17 cellular contexts compared by ENCODE assay signal in genomic region chr4:84848432-84848831, GRCh38.
DNase-seq lines count a peak whose midpoint lies in the region; ATAC-seq and TF ChIP-seq lines count a peak whose summit lies in the region.
"Had no signal": no experiment of that assay in that cellular context is flagged by ENCODE, and none has a peak within 500 bp of the region (broad histone marks: within the 10 kb centered on the region; RNA-seq: fewer than 3 reads in every experiment).

No MANE protein-coding gene starts in this region.

- H3K27ac Mint-ChIP-seq in chondrocyte (ENCODE audit: unreplicated experiment) = peak overlapping the region; percentile 14
- H3K27ac Mint-ChIP-seq in activated T-helper 17 cell treated with anti-CD3 and anti-CD28 coated beads, Interleukin-2, amount 50 U/mL, for 72 hours = no peak overlapping the region

- H3K9me3 ChIP-seq in SJSA1 (replicated peaks) (no peaks in the 10 kb centered on the region), upper lobe of right lung (no peaks in the 10 kb centered on the region), Peyer's patch (no peaks in the 10 kb centered on the region)

- TF ChIP-seq POLR2A in Peyer's patch (IDR thresholded peaks at IDR 0.05) = no peak

- H4K8ac ChIP-seq in mesendoderm (ENCODE audit: low read depth, low read length) = no peak overlapping the region

- H3K79me2 ChIP-seq in mesendoderm (ENCODE audit: control insufficient read depth, insufficient read depth, low read length) = no peaks in the 10 kb centered on the region

- no peak overlapping the region for H4K5ac ChIP-seq in mesendoderm (ENCODE audit: low read length)

- H3K4me3 ChIP-seq in SJSA1 (no peak overlapping the region), mesendoderm (ENCODE audit: low read length) (no peak overlapping the region), upper lobe of right lung (no peak overlapping the region), Peyer's patch (no peak overlapping the region)
- H3K4me3 ChIP-seq: PC-9 had no signal

- intact Hi-C loops in upper lobe of right lung (cut with DNase I) = no loop called here

- H3K4me1 ChIP-seq in SJSA1 (replicated peaks) (peaks cover 37% of the 10 kb centered on the region), mesendoderm (ENCODE audit: control insufficient read depth, low read depth, low read length) (peaks cover 8% of the 10 kb centered on the region), upper lobe of right lung (no peaks in the 10 kb centered on the region), Peyer's patch (no peaks in the 10 kb centered on the region)

- peaks cover 40% of the 10 kb centered on the region for H3K36me3 ChIP-seq in SJSA1
- no peaks in the 10 kb centered on the region for H3K36me3 ChIP-seq in mesendoderm (ENCODE audit: control insufficient read depth, insufficient read depth, low read length)
- peaks cover 19% of the 10 kb centered on the region for H3K36me3 ChIP-seq in upper lobe of right lung
- peaks cover 0 to 11% (median 0%) of the 10 kb centered on the region in 3 donors for H3K36me3 ChIP-seq in Peyer's patch

- no peak overlapping the region for H3K9ac ChIP-seq in mesendoderm (ENCODE audit: low read length)

- H3K79me1 ChIP-seq in mesendoderm (ENCODE audit: low read length) = no peaks in the 10 kb centered on the region

- H3K4ac ChIP-seq in mesendoderm (ENCODE audit: low read depth, low read length) = no peak overlapping the region

- no peak overlapping the region for H3K56ac ChIP-seq in mesendoderm (ENCODE audit: low read length)

- H3K27ac ChIP-seq in SJSA1 = peak overlapping the region; percentile 35
- H3K27ac ChIP-seq in mesendoderm (ENCODE audit: low read depth, low read length) = no peak overlapping the region
- H3K27ac ChIP-seq in upper lobe of right lung = peak overlapping the region; percentile 24
- H3K27ac ChIP-seq in Peyer's patch = no peak overlapping the region
- H3K27ac ChIP-seq: C4-2B, PC-9 had no signal

- H2BK120ac ChIP-seq in mesendoderm (ENCODE audit: low read depth, low read length) = no peak overlapping the region

- H3K36me3 Mint-ChIP-seq in chondrocyte (ENCODE audit: low read depth) = peaks cover 16% of the 10 kb centered on the region
- H3K36me3 Mint-ChIP-seq in activated T-helper 17 cell treated with anti-CD3 and anti-CD28 coated beads, Interleukin-2, amount 50 U/mL, for 72 hours (ENCODE audit: low read depth) = no peaks in the 10 kb centered on the region

- H3K4me2 ChIP-seq in mesendoderm (ENCODE audit: low read length) = no peak overlapping the region
- H3K4me2 ChIP-seq: PC-9 had no signal

- ATAC-seq in upper lobe of right lung = no peak
- ATAC-seq in activated T-helper 17 cell treated with anti-CD3 and anti-CD28 coated beads, Interleukin-2, amount 50 U/mL, for 72 hours (replicated peaks) = no peak
- ATAC-seq: HepG2 had no signal

- peak in 1 of 2 experiments; percentile 5 for DNase-seq in SJSA1 (ENCODE audit: low read depth in 1 of 2, low spot score in 2 of 2)
- DNase-seq in chondrocyte (ENCODE audit: low spot score) = no peak
- peak; percentile 44 for DNase-seq in mesendoderm
- DNase-seq in upper lobe of right lung = no peak
- DNase-seq in Peyer's patch = no peak
- DNase-seq in activated CD4-positive, alpha-beta T cell treated with anti-CD3 and anti-CD28 coated beads, Interleukin-2, amount 50 U/mL, for 1 hour = no peak
- DNase-seq: AML-193, DMS79 treated with DMSO at 0.1 percent for 48 hours, KBM-7, NCI-H1105, NCI-H2081 treated with DMSO at 0.1 percent for 48 hours, NCI-H510A treated with DMSO at 0.1 percent for 48 hours, NCI-H774, PC-9 had no signal

- no peaks in the 10 kb centered on the region for H3K9me3 Mint-ChIP-seq in chondrocyte (ENCODE audit: low read depth)
- H3K9me3 Mint-ChIP-seq in activated T-helper 17 cell treated with anti-CD3 and anti-CD28 coated beads, Interleukin-2, amount 50 U/mL, for 72 hours = no peaks in the 10 kb centered on the region

- H3K4me3 Mint-ChIP-seq in chondrocyte (ENCODE audit: unreplicated experiment) = no peak overlapping the region
- H3K4me3 Mint-ChIP-seq in activated T-helper 17 cell treated with anti-CD3 and anti-CD28 coated beads, Interleukin-2, amount 50 U/mL, for 72 hours = no peak overlapping the region

- H2BK15ac ChIP-seq in mesendoderm (replicated peaks; ENCODE audit: low read depth) = no peak overlapping the region

- no peak overlapping the region for H2AK5ac ChIP-seq in mesendoderm (ENCODE audit: low read length)

- H3K18ac ChIP-seq in mesendoderm (ENCODE audit: low read length) = no peak overlapping the region

- H3K27me3 Mint-ChIP-seq in chondrocyte (ENCODE audit: low read depth) = no peaks in the 10 kb centered on the region
- H3K27me3 Mint-ChIP-seq in activated T-helper 17 cell treated with anti-CD3 and anti-CD28 coated beads, Interleukin-2, amount 50 U/mL, for 72 hours = peaks cover 4% of the 10 kb centered on the region

- H2BK5ac ChIP-seq in mesendoderm (ENCODE audit: low read length) = no peak overlapping the region

- H3K27me3 ChIP-seq in SJSA1 (replicated peaks) (no peaks in the 10 kb centered on the region), mesendoderm (ENCODE audit: insufficient read depth, low read length, poor library complexity) (no peaks in the 10 kb centered on the region), upper lobe of right lung (no peaks in the 10 kb centered on the region), Peyer's patch (no peaks in the 10 kb centered on the region)

- H3K4me1 Mint-ChIP-seq in chondrocyte (ENCODE audit: low read depth) = peaks cover 21% of the 10 kb centered on the region
- no peaks in the 10 kb centered on the region for H3K4me1 Mint-ChIP-seq in activated T-helper 17 cell treated with anti-CD3 and anti-CD28 coated beads, Interleukin-2, amount 50 U/mL, for 72 hours

- TF ChIP-seq CTCF in chondrocyte (IDR thresholded peaks at IDR 0.05) (no peak), upper lobe of right lung (IDR thresholded peaks at IDR 0.05) (no peak), Peyer's patch (IDR thresholded peaks at IDR 0.05) (no peak)

- no CpG with 5 or more reads among the region's 2 CpGs for WGBS in mesendoderm (ENCODE audit: extremely low coverage, insufficient coverage, low lambda C conversion rate)

- H3K23ac ChIP-seq in mesendoderm (ENCODE audit: low read length) = no peak overlapping the region

Comparison
In these comparisons a context has a peak if more than half of its experiments do, and no peak if none do; other contexts are left out.
1. H3K27ac ChIP-seq: peak in SJSA1 (single experiment) and upper lobe of right lung (single experiment); none in mesendoderm (single experiment) and Peyer's patch (0 of 4).